In the genomic region with DNA sequence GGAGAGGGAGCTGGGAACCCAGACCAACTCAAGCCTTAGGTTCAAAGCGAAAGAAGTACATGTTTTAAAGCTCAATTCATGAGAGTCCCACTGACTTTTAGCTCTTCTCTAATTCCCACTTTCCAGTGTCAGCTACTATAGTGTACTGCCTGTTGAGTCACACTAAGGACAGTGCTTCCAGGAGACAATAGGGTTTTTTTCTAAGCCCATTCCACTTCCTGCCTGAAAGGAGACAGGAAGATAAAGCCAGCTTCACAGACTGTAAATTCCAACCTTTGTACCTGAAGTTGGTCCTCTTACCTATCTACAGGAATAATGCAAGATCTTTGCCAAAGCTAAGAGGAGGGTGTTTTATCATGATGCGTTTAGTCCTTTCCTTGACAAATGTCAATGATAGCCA, we compare ENCODE assay signal across 15 cellular contexts. TPM values are rescaled to one million over a fixed set of nuclear protein-coding genes. Genes with fewer than 3 reads are reported as not detected.
A peak's percentile ranks its signal among the peaks of the same experiment; 100 is the strongest.
DNase-seq lines count a peak whose midpoint lies in the region; ATAC-seq and TF ChIP-seq lines count a peak whose summit lies in the region.
"Had no signal": no experiment of that assay in that cellular context is flagged by ENCODE, and none has a peak within 500 bp of the region (broad histone marks: within the 10 kb centered on the region; RNA-seq: fewer than 3 reads in every experiment).

No MANE protein-coding gene starts in this region.

- WGBS in mesodermal cell (ENCODE audit: insufficient coverage in 2 of 2), 2 experiments, result 72 to 90% methylated on average over 2 of the region's 2 CpGs
- 63 to 72% methylated on average over 2 of the region's 2 CpGs for WGBS in lower leg skin, 2 donors

- TF ChIP-seq CTCF in A673 (conservative IDR thresholded peaks at IDR 0.05; ENCODE audit: low read depth, low read length) (no peak), lower leg skin (IDR thresholded peaks at IDR 0.05) (no peak)

- no peaks in the 10 kb centered on the region for H3K27me3 ChIP-seq in A673 (replicated peaks; ENCODE audit: insufficient read depth, low read depth, low read length, poor library complexity)
- H3K27me3 ChIP-seq: MG63, ovary had no signal

- peak overlapping the region; percentile 52 for H3K27ac ChIP-seq in A673 (ENCODE audit: low read depth, low read length, poor library complexity, severe bottlenecking)
- H3K27ac ChIP-seq in mesodermal cell (ENCODE audit: low read depth, low read length, severe bottlenecking), result peak overlapping the region; percentile 78
- no peak overlapping the region for H3K27ac ChIP-seq in substantia nigra (ENCODE audit: low read depth, low read length, poor library complexity, severe bottlenecking)
- H3K27ac ChIP-seq: ovary had no signal

- H3K4me3 ChIP-seq in A673 (ENCODE audit: low read depth, low read length, poor library complexity, severe bottlenecking), result no peak overlapping the region
- H3K4me3 ChIP-seq in mesodermal cell (ENCODE audit: extremely low read depth, insufficient read depth, low read length, poor library complexity, severe bottlenecking), result no peak overlapping the region
- no peak overlapping the region for H3K4me3 ChIP-seq in lower leg skin (ENCODE audit: low read depth, poor library complexity, severe bottlenecking)
- H3K4me3 ChIP-seq: lung, MG63, ovary had no signal

- DNase-seq in A673 (ENCODE audit: low spot score) (peak; percentile 39), HT1080 (ENCODE audit: low read depth) (peak; percentile 65), dermis blood vessel endothelial cell (peak; percentile 67), lower leg skin (ENCODE audit: low spot score in 2 of 2) (no peak), T1000 (lab: John Stamatoyannopoulos, UW) (no peak), substantia nigra (lab: John Stamatoyannopoulos, UW) (no peak)
- DNase-seq in activated naive CD4-positive, alpha-beta T cell treated with anti-CD3 and anti-CD28 coated beads, Interleukin-2, amount 50 U/mL, for 72 hours (ENCODE audit: low spot score in 2 of 2), result no peak
- DNase-seq: activated CD4-positive, alpha-beta T cell treated with anti-CD3 and anti-CD28 coated beads for 1 hour; activated T-cell treated with anti-CD3 and anti-CD28 coated beads, Interleukin-2, amount 50 U/mL, for 72 hours; DMS 273 treated with DMSO at 0.1 percent for 48 hours; MG63; NCI-H2171; ovary had no signal

- intact Hi-C loops in A673 (cut with micrococcal nuclease; ENCODE audit: unreplicated experiment), result no loop called here
- intact Hi-C loops in lower leg skin (cut with DNase I; ENCODE audit: low total_unique reads), result no loop called here

- peaks cover 11 to 21% of the 10 kb centered on the region in 2 donors for H3K9me3 Mint-ChIP-seq in activated naive CD4-positive, alpha-beta T cell treated with anti-CD3 and anti-CD28 coated beads, Interleukin-2, amount 50 U/mL, for 72 hours

- H3K4me1 ChIP-seq in A673 (ENCODE audit: insufficient read depth, low read length, poor library complexity, severe bottlenecking) (peaks cover 15% of the 10 kb centered on the region), mesodermal cell (ENCODE audit: control insufficient read depth, insufficient read depth, low read length, poor library complexity, severe bottlenecking) (peaks cover 28% of the 10 kb centered on the region)

- peak overlapping the region in 1 of 2 donors; percentile 35 for H3K27ac Mint-ChIP-seq in activated naive CD4-positive, alpha-beta T cell treated with anti-CD3 and anti-CD28 coated beads, Interleukin-2, amount 50 U/mL, for 72 hours
- H3K27ac Mint-ChIP-seq: activated T-cell treated with anti-CD3 and anti-CD28 coated beads, Interleukin-2, amount 50 U/mL, for 72 hours had no signal

- H3K36me3 ChIP-seq in A673 (ENCODE audit: insufficient read depth, low read length, poor library complexity, severe bottlenecking) (peaks cover 9% of the 10 kb centered on the region), mesodermal cell (ENCODE audit: control insufficient read depth, insufficient read depth, low read length) (peaks cover 11% of the 10 kb centered on the region)
- H3K36me3 ChIP-seq: MG63, ovary had no signal

- H3K9me3 ChIP-seq in A673 (ENCODE audit: low read depth, low read length, poor library complexity, severe bottlenecking), result peaks cover 20% of the 10 kb centered on the region
- peaks cover 8% of the 10 kb centered on the region for H3K9me3 ChIP-seq in mesodermal cell (ENCODE audit: control insufficient read depth, low read length)
- H3K9me3 ChIP-seq: MG63, ovary had no signal

- CTCF ChIA-PET in A673 (lab: Charles Lee), result no interaction called here

- BruUV-seq in A673 (replicated peaks; lab: Mats Ljungman, UMichigan), result no TSS peak

- POLR2A ChIA-PET in A673 (lab: Charles Lee; ENCODE audit: low non-redundant PET), result no interaction called here

- no peak for ATAC-seq in activated naive CD4-positive, alpha-beta T cell treated with anti-CD3 and anti-CD28 coated beads, Interleukin-2, amount 50 U/mL, for 72 hours

- TF ChIP-seq POLR2A in lower leg skin (IDR thresholded peaks at IDR 0.05), result no peak

- H3K36me3 Mint-ChIP-seq in activated naive CD4-positive, alpha-beta T cell treated with anti-CD3 and anti-CD28 coated beads, Interleukin-2, amount 50 U/mL, for 72 hours, result peaks cover 26 to 33% of the 10 kb centered on the region in 2 donors

RNA-seq across cellular contexts. Expression of gene MSRB2, which starts 4.4 kb away (rescaled TPM):
- total RNA-seq in A673 (2021), result 6.4 and 9.1 TPM in 2 replicates
- 10.1 and 10.3 TPM in 2 replicates for total RNA-seq in HT1080 (2014; rRNA removed; shearing (Covaris generic))
- 11.2 and 11.5 TPM in 2 replicates for polyA plus RNA-seq in HT1080 (2015; cell fraction: cytosol; rRNA removed)
- polyA plus RNA-seq in HT1080 (2015; cell fraction: nucleus; rRNA removed), result 2.8 and 4.5 TPM in 2 replicates
- 6.0 and 8.3 TPM in 2 replicates for total RNA-seq in dermis blood vessel endothelial cell
- 47.9 TPM for polyA plus RNA-seq in mesodermal cell (2013, experiment 1 of 2)
- polyA plus RNA-seq in mesodermal cell (2013, experiment 2 of 2), result 42.0 TPM
- total RNA-seq in lower leg skin, result 10 to 100 TPM in 1 of 4 donors, 1 to 10 TPM in 3; 3.9 to 15.1 (median 9.1) TPM
- 10 to 100 TPM in 1 of 2 donors, 1 to 10 TPM in 1; 4.5 to 16.8 TPM for total RNA-seq in activated naive CD4-positive, alpha-beta T cell treated with anti-CD3 and anti-CD28 coated beads, Interleukin-2, amount 50 U/mL, for 72 hours

Comparison
In these comparisons a context has a peak if more than half of its experiments do, and no peak if none do; other contexts are left out.
1. DNase-seq: peak in A673 (single experiment), HT1080 (single experiment) and dermis blood vessel endothelial cell (single experiment); none in lower leg skin (0 of 2), T1000 (single experiment), activated naive CD4-positive, alpha-beta T cell treated with anti-CD3 and anti-CD28 coated beads, Interleukin-2, amount 50 U/mL, for 72 hours (0 of 2) and substantia nigra (0 of 49).